20 cellular contexts compared by ENCODE assay signal in genomic region chr15:47988564-47988963, GRCh38.
DNase-seq lines count a peak whose midpoint lies in the region; ATAC-seq, FAIRE-seq and TF ChIP-seq lines count a peak whose summit lies in the region.
"Had no signal": no experiment of that assay in that cellular context is flagged by ENCODE, and none has a peak within 500 bp of the region (broad histone marks: within the 10 kb centered on the region; RNA-seq: fewer than 3 reads in every experiment).

No MANE protein-coding gene starts in this region.

- H3K4me3 ChIP-seq in breast epithelium: no peak overlapping the region
- H3K4me3 ChIP-seq in bronchial epithelial cell (ENCODE audit: low read depth, low read length): no peak overlapping the region
- H3K4me3 ChIP-seq: gastrocnemius medialis, psoas muscle, tibial artery had no signal

- no peak overlapping the region for H3K4me3 Mint-ChIP-seq in MCF 10A (ENCODE audit: unreplicated experiment)
- H3K4me3 Mint-ChIP-seq: activated T-cell treated with anti-CD3 and anti-CD28 coated beads, Interleukin-2, amount 50 U/mL, for 72 hours; natural killer cell treated with Interleukin-12 subunit alpha and Interleukin-12 subunit beta and Interleukin-15 and Interleukin-18, amount 100 ng/mL, for 72 hours; T-helper 17 cell had no signal

- FAIRE-seq in bronchial epithelial cell (lab: Jason Lieb, UNC): peak; percentile 66
- FAIRE-seq: H54 had no signal

- intact Hi-C loops in MCF 10A (cut with micrococcal nuclease) (loop anchor here (1.0 to 10.0 kb wide), 9 partner anchors 99 to 792 kb away; no protein-coding TSS in a partner anchor), breast epithelium (cut with DNase I; ENCODE audit: low total_unique reads) (loop anchor here (10.0 kb wide), 2 partner anchors 274 to 794 kb away; partner anchors contain the start of gene SEMA6D)

- H3K9me3 ChIP-seq in breast epithelium: no peaks in the 10 kb centered on the region
- H3K9me3 ChIP-seq: BE2C, gastrocnemius medialis, psoas muscle, tibial artery had no signal

- DNase-seq in MCF 10A (ENCODE audit: unreplicated experiment): no peak
- DNase-seq in breast epithelium (ENCODE audit: low spot score in 2 of 2): no peak
- DNase-seq in bronchial epithelial cell (ENCODE audit: low read depth): no peak
- no peak for DNase-seq in epidermal melanocyte (ENCODE audit: insufficient read length, low spot score)
- no peak for DNase-seq in substantia nigra (lab: John Stamatoyannopoulos, UW)
- DNase-seq: activated CD4-positive, alpha-beta T cell treated with anti-CD3 and anti-CD28 coated beads, Interleukin-2, amount 50 U/mL, for 4 hours; activated naive CD4-positive, alpha-beta T cell treated with Interleukin-2 at 50 U/mL for 16 hours; gastrocnemius medialis; occipital lobe; psoas muscle; stimulated activated CD4-positive, alpha-beta T cell treated with anti-CD3 and anti-CD28 coated beads, Interleukin-12 subunit alpha, Interleukin-12 subunit beta, amount 100 ng/mL, for 4 hours; T-helper 17 cell; tibial artery had no signal

- no peaks in the 10 kb centered on the region for H3K4me1 ChIP-seq in breast epithelium
- H3K4me1 ChIP-seq: BE2C, gastrocnemius medialis, psoas muscle had no signal

- H3K4me1 Mint-ChIP-seq in MCF 10A (ENCODE audit: insufficient read depth, unreplicated experiment): no peaks in the 10 kb centered on the region

- CTCF ChIA-PET in MCF 10A (lab: Yijun Ruan, JAX): interaction anchor here (0.6 to 7.2 kb wide), 44 partner anchors 9 to 798 kb away, joined by 3 to 81 read pairs (median 5); partner anchors contain the start of gene SEMA6D

- no peak for TF ChIP-seq EP300 in Ishikawa (IDR thresholded peaks at IDR 0.05; ENCODE audit: borderline replicate concordance)

- no peaks in the 10 kb centered on the region for H3K36me3 Mint-ChIP-seq in MCF 10A (ENCODE audit: insufficient read depth, unreplicated experiment)
- H3K36me3 Mint-ChIP-seq: natural killer cell treated with Interleukin-12 subunit alpha and Interleukin-12 subunit beta and Interleukin-15 and Interleukin-18, amount 100 ng/mL, for 72 hours had no signal

- no peaks in the 10 kb centered on the region for H3K27me3 ChIP-seq in breast epithelium
- H3K27me3 ChIP-seq in bronchial epithelial cell (ENCODE audit: control insufficient read depth, insufficient read depth, low read length): no peaks in the 10 kb centered on the region
- H3K27me3 ChIP-seq: BE2C, gastrocnemius medialis, tibial artery had no signal

- no peaks in the 10 kb centered on the region for H3K27me3 Mint-ChIP-seq in MCF 10A (ENCODE audit: insufficient read depth, unreplicated experiment)

- no TSS peak for BruUV-seq in MCF 10A (replicated peaks; lab: Mats Ljungman, UMichigan)

- POLR2A ChIA-PET in MCF 10A (lab: Yijun Ruan, JAX): interaction anchor here (0.7 to 1.2 kb wide), 3 partner anchors 12 to 276 kb away, joined by 3 to 5 read pairs (median 4); no protein-coding TSS in a partner anchor

- no peak for TF ChIP-seq POLR2A in breast epithelium (IDR thresholded peaks at IDR 0.05)

- no peak for ATAC-seq in HG02678 (IDR thresholded peaks at IDR 0.05; ENCODE audit: unreplicated experiment)
- ATAC-seq: activated CD4-positive, CD25-positive, alpha-beta regulatory T cell treated with anti-CD3 and anti-CD28 coated beads, Interleukin-2, amount 50 U/mL, for 24 hours had no signal

- peak overlapping the region; percentile 32 for H3K27ac Mint-ChIP-seq in MCF 10A (ENCODE audit: low read depth, unreplicated experiment)
- H3K27ac Mint-ChIP-seq: natural killer cell treated with Interleukin-12 subunit alpha and Interleukin-12 subunit beta and Interleukin-15 and Interleukin-18, amount 100 ng/mL, for 72 hours; T-helper 17 cell had no signal

- H3K36me3 ChIP-seq in breast epithelium (no peaks in the 10 kb centered on the region), bronchial epithelial cell (ENCODE audit: control insufficient read depth, insufficient read depth, low read length) (no peaks in the 10 kb centered on the region)
- H3K36me3 ChIP-seq: BE2C, gastrocnemius medialis, tibial artery had no signal

- TF ChIP-seq RAD21 in Ishikawa (IDR thresholded peaks at IDR 0.05; ENCODE audit: low read depth): peak; percentile 33; the same call in 1 of the 2 replicates

- TF ChIP-seq CTCF in MCF 10A (IDR thresholded peaks at IDR 0.05; ENCODE audit: unreplicated experiment) (no peak), breast epithelium (IDR thresholded peaks at IDR 0.05) (no peak), bronchial epithelial cell (IDR thresholded peaks at IDR 0.05; ENCODE audit: insufficient read depth, low read length, severe bottlenecking) (peak; percentile 27)

- H3K27ac ChIP-seq in breast epithelium: no peak overlapping the region
- no peak overlapping the region for H3K27ac ChIP-seq in substantia nigra (ENCODE audit: low read depth, low read length, poor library complexity, severe bottlenecking)
- H3K27ac ChIP-seq: gastrocnemius medialis, psoas muscle, tibial artery had no signal

- no peaks in the 10 kb centered on the region for H3K9me3 Mint-ChIP-seq in MCF 10A (ENCODE audit: unreplicated experiment)
- H3K9me3 Mint-ChIP-seq: activated T-cell treated with anti-CD3 and anti-CD28 coated beads, Interleukin-2, amount 50 U/mL, for 72 hours; natural killer cell treated with Interleukin-12 subunit alpha and Interleukin-12 subunit beta and Interleukin-15 and Interleukin-18, amount 100 ng/mL, for 72 hours had no signal

TF ChIP-seq in Ishikawa, 13 proteins besides CTCF, POLR2A, EP300 and RAD21:
- TF ChIP-seq TEAD4 (IDR thresholded peaks at IDR 0.05) (no peak), CREB1 (IDR thresholded peaks at IDR 0.05; ENCODE audit: low read depth) (no peak), EGR1 (IDR thresholded peaks at IDR 0.05) (no peak), FOXM1 (IDR thresholded peaks at IDR 0.05; ENCODE audit: borderline replicate concordance, low read depth) (no peak), REST (IDR thresholded peaks at IDR 0.05; ENCODE audit: low read depth) (no peak), USF1 (IDR thresholded peaks at IDR 0.05) (no peak), CEBPB (IDR thresholded peaks at IDR 0.05) (no peak), TCF12 (IDR thresholded peaks at IDR 0.05; ENCODE audit: low read depth) (no peak), NFIC (IDR thresholded peaks at IDR 0.05) (no peak), YY1 (IDR thresholded peaks at IDR 0.05; ENCODE audit: low read depth) (no peak), ZBTB7A (IDR thresholded peaks at IDR 0.05; ENCODE audit: low read depth) (no peak)
TF ChIP-seq in Ishikawa: peak in this region for 0.
